In genomic region chr3:126817781-126818180, GRCh38 we compare ENCODE assay signal across 1 cellular context.
TF ChIP-seq lines count a peak whose summit lies in the region.

No MANE protein-coding gene starts in this region.

TF ChIP-seq in H1, 55 proteins besides CTCF, POLR2A, EP300 and RAD21:
- TF ChIP-seq SRF (IDR thresholded peaks at IDR 0.05; ENCODE audit: low read depth, low read length) (no peak), GABPA (IDR thresholded peaks at IDR 0.05; ENCODE audit: borderline replicate concordance, insufficient read depth, low read length) (no peak), GTF2F1 (IDR thresholded peaks at IDR 0.05; ENCODE audit: borderline replicate concordance, low read depth, low read length) (no peak), SP4 (IDR thresholded peaks at IDR 0.05; ENCODE audit: low read length) (no peak), ATF3 (IDR thresholded peaks at IDR 0.05; ENCODE audit: insufficient read depth, low read depth, low read length) (no peak)
